ENCODE assay signal across 27 cellular contexts in the genomic region with DNA sequence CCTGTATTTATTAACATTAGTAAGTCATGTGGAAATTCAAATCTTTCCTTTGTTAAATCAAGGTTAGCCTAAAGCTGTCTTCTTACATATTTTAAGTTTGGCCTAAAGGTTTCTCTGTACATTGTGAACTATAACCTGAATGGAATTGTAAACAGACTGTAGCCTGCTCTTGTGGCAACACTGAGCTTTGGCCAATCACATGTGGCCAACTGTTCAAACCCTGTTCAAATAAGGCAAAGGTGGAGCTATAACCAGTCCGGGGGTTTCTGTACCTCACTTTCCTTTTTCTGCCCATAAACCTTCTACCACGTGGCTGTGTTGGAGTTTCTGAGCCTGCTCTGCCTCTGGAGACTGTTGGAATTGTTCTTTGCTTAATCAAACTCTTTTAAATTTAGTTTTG. TPM values are rescaled to one million over a fixed set of nuclear protein-coding genes. Genes with fewer than 3 reads are reported as not detected.
DNase-seq lines count a peak whose midpoint lies in the region; ATAC-seq, FAIRE-seq and TF ChIP-seq lines count a peak whose summit lies in the region.
"Had no signal": no experiment of that assay in that cellular context is flagged by ENCODE, and none has a peak within 500 bp of the region (broad histone marks: within the 10 kb centered on the region; RNA-seq: fewer than 3 reads in every experiment).

No MANE protein-coding gene starts in this region.

- TF ChIP-seq CTCF in choroid plexus epithelial cell (conservative IDR thresholded peaks at IDR 0.05; ENCODE audit: low read depth, low read length) (peak; percentile 2), psoas muscle (IDR thresholded peaks at IDR 0.05) (no peak)

- no peak overlapping the region for H3K27ac Mint-ChIP-seq in stimulated activated memory B cell treated with anti-CD40 and anti-IgM and Interleukin-4, amounts not matched to agents 10 μg/mL and 1 μg/mL and 100 μg/mL, for 72 hours
- H3K27ac Mint-ChIP-seq: activated CD8-positive, alpha-beta T cell treated with anti-CD3 and anti-CD28 coated beads for 36 hours; endodermal cell; natural killer cell treated with Interleukin-12 subunit alpha and Interleukin-12 subunit beta and Interleukin-15 and Interleukin-18, amount 100 ng/mL, for 72 hours had no signal

- intact Hi-C loops in psoas muscle (cut with DNase I): no loop called here

- H3K27me3 ChIP-seq in psoas muscle (ENCODE audit: insufficient read depth in 3 of 3, low read length in 2 of 3): peaks cover 0 to 36% (median 14%) of the 10 kb centered on the region in 3 donors
- H3K27me3 ChIP-seq: brain microvascular endothelial cell had no signal

- H3K9me3 ChIP-seq in mesodermal cell (ENCODE audit: control insufficient read depth, low read length) (no peaks in the 10 kb centered on the region), psoas muscle (no peaks in the 10 kb centered on the region)
- H3K9me3 ChIP-seq: MG63 had no signal

- no peaks in the 10 kb centered on the region for H3K36me3 Mint-ChIP-seq in stimulated activated memory B cell treated with anti-CD40 and anti-IgM and Interleukin-4, amounts not matched to agents 10 μg/mL and 1 μg/mL and 100 μg/mL, for 72 hours
- H3K36me3 Mint-ChIP-seq: natural killer cell treated with Interleukin-12 subunit alpha and Interleukin-12 subunit beta and Interleukin-15 and Interleukin-18, amount 100 ng/mL, for 72 hours had no signal

- 83% methylated on average over 1 of the region's 2 CpGs; no CpG with 5 or more reads in 1 of the 2 experiments for WGBS in mesodermal cell (ENCODE audit: insufficient coverage in 2 of 2), 2 experiments
- WGBS in psoas muscle, 3 donors: 64 to 66% (median 66%) methylated on average over 2 of the region's 2 CpGs

- FAIRE-seq in frontal cortex (lab: Jason Lieb, UNC): no peak
- FAIRE-seq: GM12891, GM19239 had no signal

- DNase-seq in DMS53 (lab: John Stamatoyannopoulos, UW): peak; percentile 39
- peak; percentile 19 for DNase-seq in H4 (ENCODE audit: low spot score)
- peak; percentile 43 for DNase-seq in choroid plexus epithelial cell (ENCODE audit: low read depth)
- no peak for DNase-seq in frontal cortex (ENCODE audit: low spot score in 2 of 2)
- DNase-seq in psoas muscle: no peak
- DNase-seq: activated CD4-positive, CD25-positive, alpha-beta regulatory T cell; activated CD8-positive, alpha-beta T cell treated with anti-CD3 and anti-CD28 coated beads for 36 hours; activated gamma-delta T cell; activated T-cell treated with anti-CD3 and anti-CD28 coated beads for 4 hours; brain microvascular endothelial cell; cortex of kidney; endodermal cell; H7; MG63; NCI-H1436 treated with DMSO at 0.1 percent for 48 hours; NCI-H524 treated with DMSO at 0.1 percent for 48 hours; substantia nigra; T1000 had no signal

- peaks cover 13% of the 10 kb centered on the region for H3K4me1 Mint-ChIP-seq in stimulated activated memory B cell treated with anti-CD40 and anti-IgM and Interleukin-4, amounts not matched to agents 10 μg/mL and 1 μg/mL and 100 μg/mL, for 72 hours

- H3K4me3 ChIP-seq in choroid plexus epithelial cell (ENCODE audit: low read depth, low read length) (no peak overlapping the region), mesodermal cell (ENCODE audit: extremely low read depth, insufficient read depth, low read length, poor library complexity, severe bottlenecking) (no peak overlapping the region), psoas muscle (no peak overlapping the region)
- H3K4me3 ChIP-seq: MG63 had no signal

- no peak overlapping the region for H3K4me3 Mint-ChIP-seq in stimulated activated memory B cell treated with anti-CD40 and anti-IgM and Interleukin-4, amounts not matched to agents 10 μg/mL and 1 μg/mL and 100 μg/mL, for 72 hours
- H3K4me3 Mint-ChIP-seq: activated CD8-positive, alpha-beta T cell treated with anti-CD3 and anti-CD28 coated beads for 36 hours; endodermal cell; natural killer cell treated with Interleukin-12 subunit alpha and Interleukin-12 subunit beta and Interleukin-15 and Interleukin-18, amount 100 ng/mL, for 72 hours had no signal

- ATAC-seq in stimulated activated memory B cell treated with anti-CD40 and anti-IgM and Interleukin-4, amounts not matched to agents 10 μg/mL and 1 μg/mL and 100 μg/mL, for 72 hours: no peak
- ATAC-seq in HG03457 (IDR thresholded peaks at IDR 0.05; ENCODE audit: unreplicated experiment) (no peak), psoas muscle (no peak)
- ATAC-seq: activated CD8-positive, alpha-beta T cell treated with anti-CD3 and anti-CD28 coated beads for 36 hours; natural killer cell treated with Interleukin-12 subunit alpha and Interleukin-12 subunit beta and Interleukin-15 and Interleukin-18, amount 100 ng/mL, for 72 hours; sciatic nerve had no signal

- no peaks in the 10 kb centered on the region for H3K36me3 ChIP-seq in mesodermal cell (ENCODE audit: control insufficient read depth, insufficient read depth, low read length)
- H3K36me3 ChIP-seq in psoas muscle (ENCODE audit: insufficient read depth in 1 of 2, low read depth in 1 of 2): no peaks in the 10 kb centered on the region
- H3K36me3 ChIP-seq: brain microvascular endothelial cell, MG63 had no signal

- peak overlapping the region; percentile 29 for H3K27ac ChIP-seq in mesodermal cell (ENCODE audit: low read depth, low read length, severe bottlenecking)
- no peak overlapping the region for H3K27ac ChIP-seq in psoas muscle
- H3K27ac ChIP-seq: brain microvascular endothelial cell, parathyroid adenoma had no signal

- H3K27me3 Mint-ChIP-seq in stimulated activated memory B cell treated with anti-CD40 and anti-IgM and Interleukin-4, amounts not matched to agents 10 μg/mL and 1 μg/mL and 100 μg/mL, for 72 hours: peaks cover 40% of the 10 kb centered on the region

- H3K9me3 Mint-ChIP-seq in stimulated activated memory B cell treated with anti-CD40 and anti-IgM and Interleukin-4, amounts not matched to agents 10 μg/mL and 1 μg/mL and 100 μg/mL, for 72 hours: no peaks in the 10 kb centered on the region
- H3K9me3 Mint-ChIP-seq: activated CD8-positive, alpha-beta T cell treated with anti-CD3 and anti-CD28 coated beads for 36 hours; natural killer cell treated with Interleukin-12 subunit alpha and Interleukin-12 subunit beta and Interleukin-15 and Interleukin-18, amount 100 ng/mL, for 72 hours had no signal

- H3K4me1 ChIP-seq in mesodermal cell (ENCODE audit: control insufficient read depth, insufficient read depth, low read length, poor library complexity, severe bottlenecking) (peaks cover 16% of the 10 kb centered on the region), psoas muscle (no peaks in the 10 kb centered on the region)
- H3K4me1 ChIP-seq: parathyroid adenoma had no signal

RNA-seq across cellular contexts. Expression of a gene that starts 3.3 kb away (rescaled TPM):
- total RNA-seq in H4 (2014; rRNA removed; shearing (Covaris generic)): 4.5 and 6.5 TPM in 2 replicates
- polyA plus RNA-seq in mesodermal cell (2013, experiment 1 of 2): 1,521 TPM
- polyA plus RNA-seq in mesodermal cell (2013, experiment 2 of 2): 1,320 TPM
- total RNA-seq in frontal cortex (5.7 TPM), psoas muscle (not detected)
- polyA plus RNA-seq in psoas muscle: not detected
- total RNA-seq: activated CD8-positive, alpha-beta T cell treated with anti-CD3 and anti-CD28 coated beads for 36 hours; mesenteric fat pad; natural killer cell treated with Interleukin-12 subunit alpha and Interleukin-12 subunit beta and Interleukin-15 and Interleukin-18, amount 100 ng/mL, for 72 hours; sciatic nerve had no signal

Comparison
In these comparisons a context has a peak if more than half of its experiments do, and no peak if none do; other contexts are left out.
1. DNase-seq: peak in DMS53 (single experiment), H4 (single experiment) and choroid plexus epithelial cell (single experiment); none in frontal cortex (0 of 2) and psoas muscle (0 of 2).